17 cellular contexts compared by ENCODE assay signal in the genomic region with DNA sequence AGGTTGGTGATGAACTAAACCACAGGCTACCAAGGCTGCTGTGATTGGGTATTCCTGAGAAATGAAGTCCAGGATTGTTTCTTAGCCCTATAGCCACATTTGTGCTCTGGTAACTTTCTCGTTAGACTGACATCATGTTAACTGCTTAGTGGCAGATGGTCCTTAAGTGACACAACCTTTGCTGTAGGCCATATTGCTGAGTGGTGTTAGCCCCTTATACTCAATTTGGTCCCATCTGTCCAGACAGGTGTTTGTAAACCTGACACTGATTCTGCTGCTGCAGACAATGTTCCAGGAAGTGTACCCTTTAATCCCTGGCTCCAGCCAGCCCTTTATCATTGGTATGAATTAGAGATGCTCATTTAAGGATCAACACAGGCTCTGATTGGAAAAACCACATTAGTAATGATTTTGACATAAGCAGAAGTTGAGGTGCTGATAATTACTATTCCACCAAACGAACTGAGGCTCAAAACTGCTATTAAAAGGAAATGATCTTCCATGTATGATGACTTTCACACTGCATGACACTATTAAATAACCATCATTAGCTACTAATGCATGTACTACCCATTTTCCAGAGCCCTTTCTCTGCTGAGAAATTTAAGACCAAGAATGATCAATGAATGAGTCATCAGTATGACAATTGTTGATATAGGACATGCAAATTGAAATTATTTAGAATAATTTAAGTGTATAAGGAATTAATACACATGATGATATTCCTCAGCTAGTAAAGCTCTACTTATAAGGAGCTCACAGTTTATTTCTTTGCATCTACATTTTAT. TPM values are rescaled to one million over a fixed set of nuclear protein-coding genes. Genes with fewer than 3 reads are reported as not detected.
"Had no signal": no experiment of that assay in that cellular context is flagged by ENCODE, and none has a peak within 500 bp of the region (broad histone marks: within the 10 kb centered on the region; RNA-seq: fewer than 3 reads in every experiment).

No MANE protein-coding gene starts in this region.

- H3K4me1 Mint-ChIP-seq: activated B cell treated with CpG ODN at 0.5 μM for 24 hours; activated CD4-positive, alpha-beta T cell treated with anti-CD3 and anti-CD28 coated beads, Interleukin-2, amount 10 ng/mL, durations not matched to agents 24 days and 14 days had no signal

- H3K4me3 Mint-ChIP-seq: activated B cell treated with CpG ODN at 0.5 μM for 24 hours; activated CD4-positive, alpha-beta T cell treated with anti-CD3 and anti-CD28 coated beads, Interleukin-2, amount 10 ng/mL, durations not matched to agents 24 days and 14 days; activated naive CD8-positive, alpha-beta T cell treated with anti-CD3 and anti-CD28 coated beads, Interleukin-2, amount 50 U/mL, for 24 hours; activated T-helper 1 cell treated with anti-CD3 and anti-CD28 coated beads, Interleukin-12 subunit alpha, Interleukin-12 subunit beta, Interleukin-2, Interleukin-4 antibody, amounts not matched to agents 30 ng/mL and 10 ng/mL and 1 ng/mL, durations not matched to agents 14 hours and 24 hours and 36 hours; naive thymus-derived CD4-positive, alpha-beta T cell had no signal

- DNase-seq: activated B cell treated with CpG ODN at 0.5 μM for 24 hours; activated CD4-positive, alpha-beta T cell treated with anti-CD3 and anti-CD28 coated beads, Interleukin-2, amount 10 ng/mL, durations not matched to agents 24 days and 14 days; activated naive CD4-positive, alpha-beta T cell; activated naive CD8-positive, alpha-beta T cell treated with anti-CD3 and anti-CD28 coated beads, Interleukin-2, amount 50 U/mL, for 24 hours; esophagus squamous epithelium; foreskin keratinocyte; head of caudate nucleus; naive thymus-derived CD4-positive, alpha-beta T cell; posterior cingulate gyrus; tibial artery; uterus had no signal

- H3K4me1 ChIP-seq: foreskin keratinocyte had no signal

- H3K27me3 ChIP-seq: uterus had no signal

- H3K36me3 ChIP-seq: cardiac muscle cell, esophagus squamous epithelium, neutrophil, tibial artery, uterus had no signal

- H3K27ac Mint-ChIP-seq: activated B cell treated with CpG ODN at 0.5 μM for 24 hours; activated CD4-positive, alpha-beta T cell treated with anti-CD3 and anti-CD28 coated beads, Interleukin-2, amount 10 ng/mL, durations not matched to agents 24 days and 14 days; activated naive CD8-positive, alpha-beta T cell treated with anti-CD3 and anti-CD28 coated beads, Interleukin-2, amount 50 U/mL, for 24 hours; activated T-helper 1 cell treated with anti-CD3 and anti-CD28 coated beads, Interleukin-12 subunit alpha, Interleukin-12 subunit beta, Interleukin-2, Interleukin-4 antibody, amounts not matched to agents 30 ng/mL and 10 ng/mL and 1 ng/mL, durations not matched to agents 14 hours and 24 hours and 36 hours; naive thymus-derived CD4-positive, alpha-beta T cell had no signal

- H3K4me3 ChIP-seq: cardiac muscle cell, esophagus squamous epithelium, skin epidermis, tibial artery, uterus had no signal

- H3K27ac ChIP-seq: cardiac muscle cell, esophagus squamous epithelium, foreskin keratinocyte, neutrophil, skin epidermis, tibial artery, uterus had no signal

- ATAC-seq: activated naive CD8-positive, alpha-beta T cell treated with anti-CD3 and anti-CD28 coated beads, Interleukin-2, amount 50 U/mL, for 24 hours; foreskin keratinocyte; naive thymus-derived CD4-positive, alpha-beta T cell had no signal

- H3K9me3 Mint-ChIP-seq: activated CD4-positive, alpha-beta T cell treated with anti-CD3 and anti-CD28 coated beads, Interleukin-2, amount 10 ng/mL, durations not matched to agents 24 days and 14 days; activated naive CD8-positive, alpha-beta T cell treated with anti-CD3 and anti-CD28 coated beads, Interleukin-2, amount 50 U/mL, for 24 hours; activated T-helper 1 cell treated with anti-CD3 and anti-CD28 coated beads, Interleukin-12 subunit alpha, Interleukin-12 subunit beta, Interleukin-2, Interleukin-4 antibody, amounts not matched to agents 30 ng/mL and 10 ng/mL and 1 ng/mL, durations not matched to agents 14 hours and 24 hours and 36 hours had no signal

RNA-seq across cellular contexts. Expression of a gene that starts 3.6 kb away (rescaled TPM):
- total RNA-seq: activated B cell treated with CpG ODN at 0.5 μM for 24 hours; activated CD4-positive, alpha-beta T cell treated with anti-CD3 and anti-CD28 coated beads, Interleukin-2, amount 10 ng/mL, durations not matched to agents 24 days and 14 days; activated T-helper 1 cell treated with anti-CD3 and anti-CD28 coated beads, Interleukin-12 subunit alpha, Interleukin-12 subunit beta, Interleukin-2, Interleukin-4 antibody, amounts not matched to agents 30 ng/mL and 10 ng/mL and 1 ng/mL, durations not matched to agents 14 hours and 24 hours and 36 hours; astrocyte; cardiac muscle cell; foreskin keratinocyte; mononuclear cell; naive thymus-derived CD4-positive, alpha-beta T cell had no signal
- polyA plus RNA-seq: cardiac muscle cell; foreskin keratinocyte; naive thymus-derived CD4-positive, alpha-beta T cell had no signal

RNA-seq across cellular contexts. Expression of a gene that starts 51.8 kb away (rescaled TPM):
- total RNA-seq: activated B cell treated with CpG ODN at 0.5 μM for 24 hours; activated CD4-positive, alpha-beta T cell treated with anti-CD3 and anti-CD28 coated beads, Interleukin-2, amount 10 ng/mL, durations not matched to agents 24 days and 14 days; activated T-helper 1 cell treated with anti-CD3 and anti-CD28 coated beads, Interleukin-12 subunit alpha, Interleukin-12 subunit beta, Interleukin-2, Interleukin-4 antibody, amounts not matched to agents 30 ng/mL and 10 ng/mL and 1 ng/mL, durations not matched to agents 14 hours and 24 hours and 36 hours; astrocyte; foreskin keratinocyte; mononuclear cell; naive thymus-derived CD4-positive, alpha-beta T cell had no signal
- polyA plus RNA-seq: cardiac muscle cell; foreskin keratinocyte; naive thymus-derived CD4-positive, alpha-beta T cell had no signal
